ENCODE assay signal across 17 cellular contexts in genomic region chr7:68800316-68800715, GRCh38.
A peak's percentile ranks its signal among the peaks of the same experiment; 100 is the strongest.
DNase-seq lines count a peak whose midpoint lies in the region; ATAC-seq, FAIRE-seq and TF ChIP-seq lines count a peak whose summit lies in the region.
"Had no signal": no experiment of that assay in that cellular context is flagged by ENCODE, and none has a peak within 500 bp of the region (broad histone marks: within the 10 kb centered on the region; RNA-seq: fewer than 3 reads in every experiment).

No MANE protein-coding gene starts in this region.

- peaks cover 13% of the 10 kb centered on the region for H3F3A ChIP-seq in PC-9 (ENCODE audit: insufficient read depth, low read depth)

- peak overlapping the region; percentile 48 for H3K4me2 ChIP-seq in A549
- H3K4me2 ChIP-seq in PC-9: 0 out of 2 replicates have a peak overlapping the region, but pooled peaks have one; percentile 23
- H3K4me2 ChIP-seq in hepatocyte: no peak overlapping the region

- H3K4me1 Mint-ChIP-seq in neural crest cell: peaks cover 19% of the 10 kb centered on the region
- H3K4me1 Mint-ChIP-seq in effector memory CD8-positive, alpha-beta T cell (ENCODE audit: low read depth in 2 of 2): no peaks in the 10 kb centered on the region

- TF ChIP-seq RAD21 in A549 (conservative IDR thresholded peaks at IDR 0.05 in 1 of 2, IDR thresholded peaks at IDR 0.05 in 1 of 2): no peak; a peak in 1 of 5 replicates

- TF ChIP-seq CTCF in A549 (IDR thresholded peaks at IDR 0.05): no peak
- no peak for TF ChIP-seq CTCF in PC-9 (conservative IDR thresholded peaks at IDR 0.05)
- no peak for TF ChIP-seq CTCF in foreskin keratinocyte (conservative IDR thresholded peaks at IDR 0.05)
- no peak for TF ChIP-seq CTCF in neural crest cell (conservative IDR thresholded peaks at IDR 0.05)
- TF ChIP-seq CTCF in pancreas (IDR thresholded peaks at IDR 0.05): no peak
- no peak for TF ChIP-seq CTCF in hepatocyte (IDR thresholded peaks at IDR 0.05; ENCODE audit: poor library complexity)

- BruUV-seq in PC-9 (replicated peaks; lab: Mats Ljungman, UMichigan): no TSS peak

- no peaks in the 10 kb centered on the region for H3K27me3 ChIP-seq in PC-9 (ENCODE audit: insufficient read depth, low read depth)
- no peaks in the 10 kb centered on the region for H3K27me3 ChIP-seq in foreskin keratinocyte
- no peaks in the 10 kb centered on the region for H3K27me3 ChIP-seq in pancreas
- no peaks in the 10 kb centered on the region for H3K27me3 ChIP-seq in hepatocyte

- intact Hi-C loops in PC-9 (cut with micrococcal nuclease; ENCODE audit: unreplicated experiment) (no loop called here), pancreas (cut with DNase I) (no loop called here)

- peak overlapping the region; percentile 67 for H3K27ac Mint-ChIP-seq in neural crest cell (ENCODE audit: unreplicated experiment)
- H3K27ac Mint-ChIP-seq in effector memory CD8-positive, alpha-beta T cell: no peak overlapping the region

- peak overlapping the region; percentile 78 to 88 for H3K27ac ChIP-seq in A549
- H3K27ac ChIP-seq in PC-9: peak overlapping the region; percentile 79
- peak overlapping the region; percentile 21 for H3K27ac ChIP-seq in foreskin keratinocyte
- H3K27ac ChIP-seq in pancreas: no peak overlapping the region
- no peak overlapping the region for H3K27ac ChIP-seq in hepatocyte

- no peaks in the 10 kb centered on the region for H3K36me3 Mint-ChIP-seq in neural crest cell (ENCODE audit: low read depth)
- no peaks in the 10 kb centered on the region for H3K36me3 Mint-ChIP-seq in effector memory CD8-positive, alpha-beta T cell (ENCODE audit: insufficient read depth)

- DNase-seq in A549 (ENCODE audit: low read depth in 1 of 2, low spot score in 1 of 2) (peak in 1 of 2 experiments; percentile 33), PC-9 (peak; percentile 6 to 73), foreskin keratinocyte (peak in 1 of 2 donors; percentile 53), neural crest cell (ENCODE audit: low read depth, low spot score) (no peak), pancreas (no peak), hepatocyte (ENCODE audit: low spot score) (no peak)
- no peak for DNase-seq in effector memory CD8-positive, alpha-beta T cell
- DNase-seq: C1 segment of cervical spinal cord, GF-D8, NCI-H146, NCI-H524 treated with DMSO at 0.1 percent for 48 hours, SIG-M5 had no signal

- TF ChIP-seq EP300 in A549 (IDR thresholded peaks at IDR 0.05): no peak

- no peaks in the 10 kb centered on the region for H3K27me3 Mint-ChIP-seq in neural crest cell (ENCODE audit: low read depth)
- H3K27me3 Mint-ChIP-seq in effector memory CD8-positive, alpha-beta T cell: no peaks in the 10 kb centered on the region

- TF ChIP-seq POLR2A in A549 (IDR thresholded peaks at IDR 0.05; ENCODE audit: low read length): no peak

- H4K20me1 ChIP-seq in PC-9 (ENCODE audit: insufficient read depth) (no peaks in the 10 kb centered on the region), hepatocyte (ENCODE audit: insufficient read depth, poor library complexity, severe bottlenecking) (no peaks in the 10 kb centered on the region)

- H3K9me2 ChIP-seq in PC-9 (ENCODE audit: insufficient read depth) (no peaks in the 10 kb centered on the region), hepatocyte (replicated peaks; ENCODE audit: insufficient read depth) (no peaks in the 10 kb centered on the region)

- ATAC-seq in A549 (no peak), foreskin keratinocyte (peak; percentile 56), pancreas (no peak), HG02623 (IDR thresholded peaks at IDR 0.05; ENCODE audit: unreplicated experiment) (no peak)
- ATAC-seq in effector memory CD8-positive, alpha-beta T cell (replicated peaks): no peak
- ATAC-seq: HCT116 had no signal

- CTCF ChIA-PET in A549 (lab: Yijun Ruan, JAX) (interaction anchor here (1.2 to 2.1 kb wide), 2 partner anchors 13 to 101 kb away, joined by 8 read pairs; no protein-coding TSS in a partner anchor), PC-9 (lab: Charles Lee) (no interaction called here)

- WGBS in A549 (ENCODE audit: missing lambda C conversion rate): 24% methylated on average over 4 of the region's 4 CpGs
- WGBS in pancreas, 2 donors: 54 to 62% methylated on average over 4 of the region's 4 CpGs
- 68% methylated on average over 4 of the region's 4 CpGs for WGBS in hepatocyte (ENCODE audit: low lambda C conversion rate, missing lambda C conversion rate)

- FAIRE-seq in A549 (lab: Jason Lieb, UNC): no peak
- no peak for FAIRE-seq in pancreas (lab: Jason Lieb, UNC)
- FAIRE-seq: A204.1, GM12891, GM18507 had no signal

- H3K4me1 ChIP-seq in A549: peaks cover 21% of the 10 kb centered on the region
- peaks cover 27% of the 10 kb centered on the region for H3K4me1 ChIP-seq in PC-9 (replicated peaks; ENCODE audit: insufficient read depth)
- H3K4me1 ChIP-seq in foreskin keratinocyte: peaks cover 2% of the 10 kb centered on the region
- H3K4me1 ChIP-seq in pancreas: no peaks in the 10 kb centered on the region
- no peaks in the 10 kb centered on the region for H3K4me1 ChIP-seq in hepatocyte (ENCODE audit: insufficient read depth)

- POLR2A ChIA-PET in A549 (lab: Yijun Ruan, JAX) (no interaction called here), PC-9 (lab: Charles Lee; ENCODE audit: unreplicated experiment) (no interaction called here)

- H3K4me3 ChIP-seq in A549: no peak overlapping the region
- no peak overlapping the region for H3K4me3 ChIP-seq in PC-9
- no peak overlapping the region for H3K4me3 ChIP-seq in pancreas
- H3K4me3 ChIP-seq in hepatocyte: no peak overlapping the region

- H2AFZ ChIP-seq in PC-9 (no peak overlapping the region), hepatocyte (no peak overlapping the region)

- H3K79me2 ChIP-seq in PC-9 (ENCODE audit: low read depth) (no peaks in the 10 kb centered on the region), hepatocyte (no peaks in the 10 kb centered on the region)

- H3K9me3 Mint-ChIP-seq in neural crest cell: peaks cover 4% of the 10 kb centered on the region
- H3K9me3 Mint-ChIP-seq in effector memory CD8-positive, alpha-beta T cell: peaks cover 0 to 7% of the 10 kb centered on the region in 2 donors

- H3K36me3 ChIP-seq in PC-9 (ENCODE audit: low read depth) (no peaks in the 10 kb centered on the region), pancreas (no peaks in the 10 kb centered on the region), hepatocyte (replicated peaks; ENCODE audit: insufficient read depth, low read depth) (no peaks in the 10 kb centered on the region)

- no peak overlapping the region for H3K4me3 Mint-ChIP-seq in neural crest cell
- no peak overlapping the region for H3K4me3 Mint-ChIP-seq in effector memory CD8-positive, alpha-beta T cell

- H3K9me3 ChIP-seq in A549 (no peaks in the 10 kb centered on the region), PC-9 (ENCODE audit: insufficient read depth, low read depth) (no peaks in the 10 kb centered on the region), pancreas (no peaks in the 10 kb centered on the region), hepatocyte (ENCODE audit: low read depth) (no peaks in the 10 kb centered on the region)

TF ChIP-seq in A549, 52 proteins besides CTCF, POLR2A, EP300 and RAD21:
- TF ChIP-seq CBX8 (IDR thresholded peaks at IDR 0.05): no peak
- TF ChIP-seq FOSL2 (IDR thresholded peaks at IDR 0.05): no peak
- peak; percentile 15; the same call in 1 of the 2 replicates for TF ChIP-seq FOSL2 (CRISPR knock-in tag; IDR thresholded peaks at IDR 0.05)
- TF ChIP-seq, protein P1, sequence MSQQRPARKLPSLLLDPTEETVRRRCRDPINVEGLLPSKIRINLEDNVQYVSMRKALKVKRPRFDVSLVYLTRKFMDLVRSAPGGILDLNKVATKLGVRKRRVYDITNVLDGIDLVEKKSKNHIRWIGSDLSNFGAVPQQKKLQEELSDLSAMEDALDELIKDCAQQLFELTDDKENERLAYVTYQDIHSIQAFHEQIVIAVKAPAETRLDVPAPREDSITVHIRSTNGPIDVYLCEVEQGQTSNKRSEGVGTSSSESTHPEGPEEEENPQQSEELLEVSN (IDR thresholded peaks at IDR 0.05; ENCODE audit: borderline replicate concordance, low read depth): no peak

Comparison
In these comparisons a context has a peak if more than half of its experiments do, and no peak if none do; other contexts are left out.
1. DNase-seq: peak in PC-9 (2 of 2); none in neural crest cell (single experiment), effector memory CD8-positive, alpha-beta T cell (0 of 3), pancreas (0 of 6) and hepatocyte (single experiment).
2. H3K27ac ChIP-seq: peak in A549 (2 of 2), PC-9 (single experiment) and foreskin keratinocyte (single experiment); none in pancreas (0 of 4) and hepatocyte (single experiment).